In genomic region chr17:72853438-72854415, GRCh38 we compare ENCODE assay signal across 1 cellular context.
TF ChIP-seq lines count a peak whose summit lies in the region.

No MANE protein-coding gene starts in this region.

TF ChIP-seq in WTC11, 78 proteins besides CTCF, POLR2A, EP300 and RAD21 (continued from another document):
- TF ChIP-seq ERG (CRISPR knock-in tag; IDR thresholded peaks at IDR 0.05): no peak
